9 cellular contexts compared by ENCODE assay signal in genomic region chr19:47483200-47483599, GRCh38. TPM values are rescaled to one million over a fixed set of nuclear protein-coding genes. Genes with fewer than 3 reads are reported as not detected.
DNase-seq lines count a peak whose midpoint lies in the region; ATAC-seq and TF ChIP-seq lines count a peak whose summit lies in the region.
"Had no signal": no experiment of that assay in that cellular context is flagged by ENCODE, and none has a peak within 500 bp of the region (broad histone marks: within the 10 kb centered on the region; RNA-seq: fewer than 3 reads in every experiment).

No MANE protein-coding gene starts in this region.

- H3K36me3 Mint-ChIP-seq in CD4-positive, CD25-positive, alpha-beta regulatory T cell = no peaks in the 10 kb centered on the region
- H3K36me3 Mint-ChIP-seq in nephron progenitor cell (ENCODE audit: low read depth) = peaks cover 4% of the 10 kb centered on the region

- H4K20me1 ChIP-seq in MM.1S (ENCODE audit: insufficient read depth, low read length) = no peaks in the 10 kb centered on the region

- ATAC-seq in CD4-positive, CD25-positive, alpha-beta regulatory T cell (ENCODE audit: low read depth in 2 of 2) = no peak
- ATAC-seq in HG02973 (IDR thresholded peaks at IDR 0.05; ENCODE audit: unreplicated experiment) = no peak
- ATAC-seq in GM21423 (IDR thresholded peaks at IDR 0.05; ENCODE audit: unreplicated experiment) = no peak

- no peaks in the 10 kb centered on the region for H3K9me3 ChIP-seq in CD4-positive, CD25-positive, alpha-beta regulatory T cell (ENCODE audit: control insufficient read depth in 2 of 2, low read length in 2 of 2)
- H3K9me3 ChIP-seq in MM.1S (replicated peaks; ENCODE audit: insufficient read depth, low read length) = no peaks in the 10 kb centered on the region

- H3K9ac ChIP-seq in MM.1S (ENCODE audit: low read length) = no peak overlapping the region

- no peaks in the 10 kb centered on the region for H3K36me3 ChIP-seq in CD4-positive, CD25-positive, alpha-beta regulatory T cell (ENCODE audit: control insufficient read depth, insufficient read depth, low read length)
- H3K36me3 ChIP-seq in MM.1S (replicated peaks; ENCODE audit: insufficient read depth, low read length) = no peaks in the 10 kb centered on the region

- WGBS in lower leg skin, 2 donors = 89 to 91% methylated on average over 15 of the region's 15 CpGs

- H3K9me3 Mint-ChIP-seq in CD4-positive, CD25-positive, alpha-beta regulatory T cell = no peaks in the 10 kb centered on the region
- peaks cover 8% of the 10 kb centered on the region for H3K9me3 Mint-ChIP-seq in nephron progenitor cell

- no peaks in the 10 kb centered on the region for H3F3A ChIP-seq in MM.1S (ENCODE audit: insufficient read depth, low read length)

- H3K27me3 ChIP-seq in CD4-positive, CD25-positive, alpha-beta regulatory T cell (ENCODE audit: control insufficient read depth, insufficient read depth, low read length) = no peaks in the 10 kb centered on the region
- H3K27me3 ChIP-seq in MM.1S (replicated peaks; ENCODE audit: insufficient read depth, low read length) (peaks cover 6% of the 10 kb centered on the region; the same call in 1 of the 2 replicates), dorsolateral prefrontal cortex (no peaks in the 10 kb centered on the region)

- H3K27ac ChIP-seq in CD4-positive, CD25-positive, alpha-beta regulatory T cell (ENCODE audit: insufficient read depth, low read length, poor library complexity, severe bottlenecking) = no peak overlapping the region
- no peak overlapping the region for H3K27ac ChIP-seq in MM.1S (ENCODE audit: low read length)
- peak overlapping the region in 14 of 59 donors; percentile 81 to 98 (median 96) for H3K27ac ChIP-seq in dorsolateral prefrontal cortex

- 0 out of 2 replicates have a peak overlapping the region, but pooled peaks have one; percentile 22 for H2AFZ ChIP-seq in MM.1S (ENCODE audit: low read length)

- DNase-seq in CD4-positive, CD25-positive, alpha-beta regulatory T cell = no peak
- DNase-seq in MM.1S (no peak), dorsolateral prefrontal cortex (peak in 1 of 10 donors; percentile 41), nephron progenitor cell (no peak), DMS153 (lab: John Stamatoyannopoulos, UW) (no peak), lower leg skin (ENCODE audit: low spot score in 2 of 2) (no peak)

- peak overlapping the region; percentile 55 for H3K4me2 ChIP-seq in MM.1S (ENCODE audit: low read depth, low read length)

- peaks cover 10% of the 10 kb centered on the region for H3K79me2 ChIP-seq in MM.1S (ENCODE audit: low read length)

- TF ChIP-seq CTCF in MM.1S (IDR thresholded peaks at IDR 0.05; ENCODE audit: low read length) = no peak
- no peak for TF ChIP-seq CTCF in dorsolateral prefrontal cortex (IDR thresholded peaks at IDR 0.05 in 54 of 56, conservative IDR thresholded peaks at IDR 0.05 in 2 of 56; ENCODE audit: low read depth in 1 of 56, partially characterized antibody in 56 of 56)
- TF ChIP-seq CTCF in nephron progenitor cell (IDR thresholded peaks at IDR 0.05) = no peak
- no peak for TF ChIP-seq CTCF in lower leg skin (IDR thresholded peaks at IDR 0.05)

- TF ChIP-seq POLR2A in lower leg skin (IDR thresholded peaks at IDR 0.05) = no peak

- intact Hi-C loops in dorsolateral prefrontal cortex (cut with DNase I) (loop anchor here in 1 of 2 donors (5.0 kb wide), 1 partner anchor 46 kb away; no protein-coding TSS in a partner anchor), lower leg skin (cut with DNase I; ENCODE audit: low total_unique reads) (no loop called here)

- H3K4me1 Mint-ChIP-seq in CD4-positive, CD25-positive, alpha-beta regulatory T cell = peaks cover 0 to 43% (median 19%) of the 10 kb centered on the region in 4 donors
- H3K4me1 Mint-ChIP-seq in nephron progenitor cell = peaks cover 46% of the 10 kb centered on the region

- H3K9me2 ChIP-seq in MM.1S (replicated peaks; ENCODE audit: insufficient read depth, low read length) = no peaks in the 10 kb centered on the region

- peak overlapping the region in 1 of 3 donors; percentile 98 for H3K27ac Mint-ChIP-seq in CD4-positive, CD25-positive, alpha-beta regulatory T cell
- H3K27ac Mint-ChIP-seq in nephron progenitor cell = no peak overlapping the region

- peaks cover 18% of the 10 kb centered on the region for H3K4me1 ChIP-seq in CD4-positive, CD25-positive, alpha-beta regulatory T cell (ENCODE audit: control insufficient read depth, insufficient read depth, low read length, poor library complexity, severe bottlenecking)
- H3K4me1 ChIP-seq in MM.1S (ENCODE audit: low read length) = peaks cover 15% of the 10 kb centered on the region

- H3K4me3 ChIP-seq in CD4-positive, CD25-positive, alpha-beta regulatory T cell (ENCODE audit: low read depth, low read length) = no peak overlapping the region
- peak overlapping the region; percentile 97 for H3K4me3 ChIP-seq in MM.1S (ENCODE audit: low read length)
- H3K4me3 ChIP-seq in dorsolateral prefrontal cortex = peak overlapping the region in 50 of 59 donors; percentile 57 to 94 (median 76)
- no peak overlapping the region for H3K4me3 ChIP-seq in lower leg skin (ENCODE audit: low read depth, poor library complexity, severe bottlenecking)

- H3K27me3 Mint-ChIP-seq in CD4-positive, CD25-positive, alpha-beta regulatory T cell = no peaks in the 10 kb centered on the region
- H3K27me3 Mint-ChIP-seq in nephron progenitor cell (ENCODE audit: low read depth, poor library complexity) = peaks cover 51% of the 10 kb centered on the region

- H3K4me3 Mint-ChIP-seq in CD4-positive, CD25-positive, alpha-beta regulatory T cell = peak overlapping the region; percentile 93 to 98 (median 96)
- H3K4me3 Mint-ChIP-seq in nephron progenitor cell = peak overlapping the region; percentile 91

RNA-seq across cellular contexts. Expression of gene KPTN, which starts 0.8 kb away (rescaled TPM):
- 3.5 TPM for total RNA-seq in CD4-positive, CD25-positive, alpha-beta regulatory T cell
- 1 to 10 TPM; 2.7 to 6.2 (median 4.0) TPM for polyA plus RNA-seq in CD4-positive, CD25-positive, alpha-beta regulatory T cell
- total RNA-seq in dorsolateral prefrontal cortex (10 to 100 TPM in 119 of 120 experiments, 1 to 10 TPM in 1; 9.5 to 40.3 (median 18.4) TPM), lower leg skin (1 to 10 TPM; 3.5 to 9.0 (median 5.9) TPM)

RNA-seq across cellular contexts. Expression of gene SLC8A2, which starts 11.5 kb away (rescaled TPM):
- total RNA-seq in CD4-positive, CD25-positive, alpha-beta regulatory T cell = not detected
- polyA plus RNA-seq in CD4-positive, CD25-positive, alpha-beta regulatory T cell = not detected
- total RNA-seq in dorsolateral prefrontal cortex = 100 to 1,000 TPM in 69 of 120 experiments, 10 to 100 TPM in 51; 22.2 to 179 (median 105) TPM
- total RNA-seq in lower leg skin = 1 to 10 TPM in 2 of 4 donors, under 1 TPM in 1, not detected in 1; 0.38 to 2.3 (median 1.6) TPM
- total RNA-seq: activated CD8-positive, alpha-beta memory T cell treated with anti-CD3 and anti-CD28 coated beads for 36 hours had no signal

RNA-seq across cellular contexts. Expression of gene NAPA, which starts 31.7 kb away (rescaled TPM):
- total RNA-seq in CD4-positive, CD25-positive, alpha-beta regulatory T cell = 155 TPM
- polyA plus RNA-seq in CD4-positive, CD25-positive, alpha-beta regulatory T cell = 100 to 1,000 TPM in 1 of 4 donors, 10 to 100 TPM in 3; 87.3 to 101 (median 92.5) TPM
- total RNA-seq in dorsolateral prefrontal cortex (100 to 1,000 TPM; 102 to 294 (median 206) TPM), lower leg skin (100 to 1,000 TPM; 182 to 344 (median 221) TPM)

Comparison
In these comparisons a context has a peak if more than half of its experiments do, and no peak if none do; other contexts are left out.
1. H3K4me3 ChIP-seq: peak in MM.1S (single experiment) and dorsolateral prefrontal cortex (50 of 59); none in CD4-positive, CD25-positive, alpha-beta regulatory T cell (single experiment) and lower leg skin (single experiment).
2. RNA of gene SLC8A2, which starts 11.5 kb away (total RNA-seq): 22.2 to 179 TPM in dorsolateral prefrontal cortex; 0.38 to 2.3 TPM in lower leg skin and not detected in CD4-positive, CD25-positive, alpha-beta regulatory T cell (single experiment); every median in the first group is over 4 times any median in the second.